In genomic region chr15:70417536-70417935, GRCh38 we compare ENCODE assay signal across 7 cellular contexts.
"Had no signal": no experiment of that assay in that cellular context is flagged by ENCODE, and none has a peak within 500 bp of the region (broad histone marks: within the 10 kb centered on the region; RNA-seq: fewer than 3 reads in every experiment).

No MANE protein-coding gene starts in this region.

- H3K4me1 Mint-ChIP-seq: IgD-negative memory B cell had no signal

- H3K27ac Mint-ChIP-seq: HFFc6, IgD-negative memory B cell had no signal

- H3K4me1 ChIP-seq: HAP-1 had no signal

- H3K4me3 Mint-ChIP-seq: HFFc6, IgD-negative memory B cell had no signal

- H3K36me3 ChIP-seq: HAP-1 had no signal

- DNase-seq: GM23248, GOT3, H7, HFFc6 had no signal

- H3K4me3 ChIP-seq: GM23248, HAP-1 had no signal

- H3K9ac ChIP-seq: GM23248 had no signal

- H3K9me3 Mint-ChIP-seq: HFFc6 had no signal

- H2AFZ ChIP-seq: GM23248 had no signal

- H3K27ac ChIP-seq: GM23248, HL-60 had no signal

- H3K36me3 Mint-ChIP-seq: IgD-negative memory B cell had no signal
